In genomic region chr1:19210772-19211549, GRCh38 we compare ENCODE assay signal across 8 cellular contexts. TPM values are rescaled to one million over a fixed set of nuclear protein-coding genes. Genes with fewer than 3 reads are reported as not detected.
DNase-seq lines count a peak whose midpoint lies in the region; ATAC-seq, FAIRE-seq and TF ChIP-seq lines count a peak whose summit lies in the region.

No MANE protein-coding gene starts in this region.

- WGBS in GM12878 (ENCODE audit: insufficient coverage, insufficient replicate concordance, low lambda C conversion rate, missing lambda C conversion rate) = 6% methylated on average over 12 of the region's 12 CpGs
- WGBS in lower leg skin, 2 donors = 17 to 18% methylated on average over 12 of the region's 12 CpGs

- no peaks in the 10 kb centered on the region for H3K9me2 ChIP-seq in Loucy (replicated peaks; ENCODE audit: low read depth, low read length)

- H3K4me3 ChIP-seq in Loucy (ENCODE audit: low read length, poor library complexity, severe bottlenecking) = peak overlapping the region; percentile 93
- peak overlapping the region; percentile 86 for H3K4me3 ChIP-seq in GM12878
- H3K4me3 ChIP-seq in lower leg skin (ENCODE audit: low read depth, poor library complexity, severe bottlenecking) = peak overlapping the region; percentile 70
- peak overlapping the region; percentile 90 for H3K4me3 ChIP-seq in upper lobe of right lung

- CTCF ChIA-PET in GM12878 (lab: Yijun Ruan, JAX) = interaction anchor here (0.6 to 1.4 kb wide), 5 partner anchors 30 to 298 kb away, joined by 3 to 4 read pairs (median 3); partner anchors contain the start of gene IFFO2

- TF ChIP-seq POLR2A in GM12878 (IDR thresholded peaks at IDR 0.05; ENCODE audit: low read depth, low read length) = no peak
- TF ChIP-seq POLR2A in lower leg skin (IDR thresholded peaks at IDR 0.05) = no peak

- SMC1A ChIA-PET in GM12878 (lab: Charles Lee; ENCODE audit: uncharacterized antibody, unreplicated experiment) = interaction anchor here (0.9 to 2.0 kb wide), 7 partner anchors 8 to 94 kb away, joined by 3 to 7 read pairs (median 4); no protein-coding TSS in a partner anchor

- RAD21 ChIA-PET in GM12878 (lab: Charles Lee; ENCODE audit: unreplicated experiment) = interaction anchor here (1.0 to 1.8 kb wide), 2 partner anchors 30 to 42 kb away, joined by 3 to 4 read pairs; no protein-coding TSS in a partner anchor

- peaks cover 71% of the 10 kb centered on the region for H3K4me1 ChIP-seq in Loucy (ENCODE audit: insufficient read depth, low read length, poor library complexity, severe bottlenecking)
- H3K4me1 ChIP-seq in GM12878 (ENCODE audit: control insufficient read depth, insufficient read depth, low read length) = peaks cover 7% of the 10 kb centered on the region
- peaks cover 38% of the 10 kb centered on the region for H3K4me1 ChIP-seq in upper lobe of right lung

- peak overlapping the region; percentile 86 for H3K4me2 ChIP-seq in Loucy (ENCODE audit: low read depth, low read length, poor library complexity, severe bottlenecking)
- H3K4me2 ChIP-seq in GM12878 (ENCODE audit: control insufficient read depth, insufficient read depth) = peak overlapping the region; percentile 97

- TF ChIP-seq EP300 in GM12878 (IDR thresholded peaks at IDR 0.05; ENCODE audit: borderline replicate concordance in 1 of 2, control insufficient read depth in 1 of 2, low read depth in 2 of 2, low read length in 2 of 2) = no peak

- ATAC-seq in GM12878 = no peak
- ATAC-seq in upper lobe of right lung = no peak

- intact Hi-C loops in GM12878 (cut with micrococcal nuclease; ENCODE audit: unreplicated experiment) (loop anchor here (1.0 kb wide), 1 partner anchor 40 kb away; the partner anchor contains the start of genes EMC1 and MRTO4), lower leg skin (cut with DNase I; ENCODE audit: low total_unique reads) (no loop called here), upper lobe of right lung (cut with DNase I) (no loop called here)

- H3K9ac ChIP-seq in Loucy (ENCODE audit: low read depth, low read length, poor library complexity, severe bottlenecking) (peak overlapping the region; percentile 96), GM12878 (ENCODE audit: control insufficient read depth, insufficient read depth, low read length) (peak overlapping the region; percentile 91)

- H4K20me1 ChIP-seq in Loucy (ENCODE audit: insufficient read depth, low read length, poor library complexity, severe bottlenecking) (peaks cover 50% of the 10 kb centered on the region), GM12878 (ENCODE audit: control insufficient read depth, insufficient read depth) (no peaks in the 10 kb centered on the region; the same call in 1 of the 2 replicates)

- no peaks in the 10 kb centered on the region for H3K9me3 ChIP-seq in Loucy (ENCODE audit: insufficient read depth, low read depth, low read length)
- H3K9me3 ChIP-seq in GM12878 (replicated peaks; ENCODE audit: control insufficient read depth, insufficient read depth, low read length) = no peaks in the 10 kb centered on the region
- no peaks in the 10 kb centered on the region for H3K9me3 ChIP-seq in upper lobe of right lung

- POLR2A ChIA-PET in GM12878 (lab: Charles Lee) = interaction anchor here (1.0 to 1.6 kb wide), 3 partner anchors 9 to 41 kb away, joined by 3 to 7 read pairs (median 7); no protein-coding TSS in a partner anchor

- TF ChIP-seq CTCF in Loucy (conservative IDR thresholded peaks at IDR 0.05; ENCODE audit: low read length) (no peak), GM12878 (IDR thresholded peaks at IDR 0.05 in 2 of 3, conservative IDR thresholded peaks at IDR 0.05 in 1 of 3; ENCODE audit: control insufficient read depth in 2 of 3, extremely low read depth in 1 of 3, insufficient read depth in 1 of 3, low read depth in 3 of 3, low read length in 3 of 3) (no peak), lower leg skin (IDR thresholded peaks at IDR 0.05) (no peak), upper lobe of right lung (IDR thresholded peaks at IDR 0.05) (no peak)

- DNase-seq in ELR (ENCODE audit: low read depth) = peak; percentile 28
- DNase-seq in GM12878 (ENCODE audit: low read depth, low spot score) = no peak
- peak in 1 of 2 donors; percentile 29 for DNase-seq in lower leg skin (ENCODE audit: low spot score in 2 of 2)
- DNase-seq in upper lobe of right lung = no peak
- no peak for DNase-seq in ureter (ENCODE audit: low spot score)
- DNase-seq in GOT3 (lab: John Stamatoyannopoulos, UW) = no peak
- no peak for DNase-seq in stimulated activated CD8-positive, alpha-beta memory T cell treated with anti-CD3 and anti-CD28 coated beads, Interleukin-4, amount 100 ng/mL, for 48 hours

- no peak for TF ChIP-seq RAD21 in GM12878 (IDR thresholded peaks at IDR 0.05; ENCODE audit: insufficient read depth, low read depth, low read length)

- TSS peak; percentile 82 for BruUV-seq in GM12878 (replicated peaks; lab: Mats Ljungman, UMichigan)

- no peaks in the 10 kb centered on the region; the same call in 1 of the 2 replicates for H3K36me3 ChIP-seq in Loucy (ENCODE audit: insufficient read depth, low read length)
- H3K36me3 ChIP-seq in GM12878 (ENCODE audit: control insufficient read depth in 2 of 2, insufficient read depth in 2 of 2, low read length in 1 of 2) = no peaks in the 10 kb centered on the region
- H3K36me3 ChIP-seq in upper lobe of right lung = peaks cover 20% of the 10 kb centered on the region

- H3K27me3 ChIP-seq in Loucy (ENCODE audit: insufficient read depth, low read length, poor library complexity, severe bottlenecking) (no peaks in the 10 kb centered on the region), GM12878 (replicated peaks in 1 of 2; ENCODE audit: control insufficient read depth in 2 of 2, insufficient read depth in 2 of 2, low read length in 1 of 2) (no peaks in the 10 kb centered on the region), upper lobe of right lung (no peaks in the 10 kb centered on the region)

- H3K79me2 ChIP-seq in Loucy (ENCODE audit: insufficient read depth, low read length) (peaks cover 94% of the 10 kb centered on the region), GM12878 (ENCODE audit: control insufficient read depth, insufficient read depth, low read length) (peaks cover 77% of the 10 kb centered on the region)

- in situ Hi-C loops in GM12878 (cut with MboI) = no loop called here

- H3K27ac ChIP-seq in GM12878 (ENCODE audit: control insufficient read depth, insufficient read depth) (peak overlapping the region; percentile 95), upper lobe of right lung (peak overlapping the region; percentile 93)

- H3F3A ChIP-seq in Loucy (ENCODE audit: low read depth) = no peaks in the 10 kb centered on the region

- FAIRE-seq in GM12878 (lab: Jason Lieb, UNC) = no peak

- peak overlapping the region; percentile 73 for H2AFZ ChIP-seq in Loucy (ENCODE audit: low read length)
- peak overlapping the region; percentile 94 for H2AFZ ChIP-seq in GM12878 (ENCODE audit: control insufficient read depth, low read depth, low read length)

RNA-seq across cellular contexts. Expression of gene UBR4, which starts 0.9 kb away (rescaled TPM):
- total RNA-seq in GM12878 (2013; cell fraction: nucleolus; rRNA removed) = 501 and 589 TPM in 2 replicates
- total RNA-seq in GM12878 (2014; rRNA removed) (78.7 and 83.0 TPM in 2 replicates), GM12878 (2014; rRNA removed; fragmentation: Illumina TruSeq; extraction: Trizol) (42.8 and 46.8 TPM in 2 replicates), GM12878 (2021) (106 and 107 TPM in 2 replicates), lower leg skin (100 to 1,000 TPM; 255 to 380 (median 329) TPM), upper lobe of right lung (110 TPM), ureter (174 TPM)
- 71.2 TPM for polyA plus RNA-seq in GM12878 (2011; ENCODE audit: low read depth)
- polyA plus RNA-seq in GM12878 (2011; rRNA removed) (22.8 and 52.1 TPM in 2 replicates), GM12878 (2014; fragmentation: Illumina TruSeq; extraction: Trizol) (91.1 and 118 TPM in 2 replicates), GM12878 (2014; fragmentation: Nextera tagmentation; extraction: Ambion mirVana) (10 to 100 TPM; 50.6 to 60.2 TPM), GM12878 (2014; rRNA removed) (116 and 124 TPM in 2 replicates), GM12878 (2016; fragmentation: Nextera tagmentation; extraction: Ambion mirVana) (10 to 100 TPM; 34.2 to 41.4 TPM)
- polyA plus RNA-seq in GM12878 (2011; cell fraction: cytosol; rRNA removed) = 75.8 and 119 TPM in 2 replicates
- polyA plus RNA-seq in GM12878 (2011; cell fraction: nucleus; rRNA removed) = 476 and 506 TPM in 2 replicates
- 86.4 and 111 TPM in 2 replicates for polyA plus RNA-seq in GM12878 (2012)
- polyA minus RNA-seq in GM12878 (2011; rRNA and poly(A)+ RNA removed) = 130 and 134 TPM in 2 replicates
- polyA minus RNA-seq in GM12878 (2011; cell fraction: cytosol; rRNA and poly(A)+ RNA removed) = 51.9 and 67.2 TPM in 2 replicates
- 237 and 297 TPM in 2 replicates for polyA minus RNA-seq in GM12878 (2011; cell fraction: nucleus; rRNA and poly(A)+ RNA removed)

RNA-seq across cellular contexts. Expression of gene EMC1, which starts 40.4 kb away (rescaled TPM):
- 112 and 120 TPM in 2 replicates for total RNA-seq in GM12878 (2013; cell fraction: nucleolus; rRNA removed)
- total RNA-seq in GM12878 (2014; rRNA removed) (37.4 and 43.6 TPM in 2 replicates), GM12878 (2014; rRNA removed; fragmentation: Illumina TruSeq; extraction: Trizol) (12.3 and 12.8 TPM in 2 replicates), GM12878 (2021) (37.0 and 40.7 TPM in 2 replicates), lower leg skin (10 to 100 TPM; 26.7 to 31.8 (median 30.2) TPM), upper lobe of right lung (38.7 TPM), ureter (54.6 TPM)
- polyA plus RNA-seq in GM12878 (2011; ENCODE audit: low read depth) = 14.5 TPM
- polyA plus RNA-seq in GM12878 (2011; rRNA removed) (7.9 and 13.2 TPM in 2 replicates), GM12878 (2014; fragmentation: Illumina TruSeq; extraction: Trizol) (21.7 and 25.2 TPM in 2 replicates), GM12878 (2014; fragmentation: Nextera tagmentation; extraction: Ambion mirVana) (10 to 100 TPM; 12.2 to 12.8 TPM), GM12878 (2014; rRNA removed) (15.9 and 18.3 TPM in 2 replicates), GM12878 (2016; fragmentation: Nextera tagmentation; extraction: Ambion mirVana) (10 to 100 TPM; 33.5 to 35.4 TPM)
- 18.4 and 24.1 TPM in 2 replicates for polyA plus RNA-seq in GM12878 (2011; cell fraction: cytosol; rRNA removed)
- polyA plus RNA-seq in GM12878 (2011; cell fraction: nucleus; rRNA removed) = 78.0 and 78.6 TPM in 2 replicates
- polyA plus RNA-seq in GM12878 (2012) = 20.2 and 20.5 TPM in 2 replicates
- polyA minus RNA-seq in GM12878 (2011; rRNA and poly(A)+ RNA removed) = 25.9 and 28.2 TPM in 2 replicates
- polyA minus RNA-seq in GM12878 (2011; cell fraction: cytosol; rRNA and poly(A)+ RNA removed) = 10.7 and 13.3 TPM in 2 replicates
- 23.0 and 39.4 TPM in 2 replicates for polyA minus RNA-seq in GM12878 (2011; cell fraction: nucleus; rRNA and poly(A)+ RNA removed)

RNA-seq across cellular contexts. Expression of gene MRTO4, which starts 40.6 kb away (rescaled TPM):
- total RNA-seq in GM12878 (2013; cell fraction: nucleolus; rRNA removed) = 19.4 and 25.8 TPM in 2 replicates
- total RNA-seq in GM12878 (2014; rRNA removed) = 64.1 and 64.7 TPM in 2 replicates
- total RNA-seq in GM12878 (2014; rRNA removed; fragmentation: Illumina TruSeq; extraction: Trizol) = 64.5 and 74.6 TPM in 2 replicates
- total RNA-seq in GM12878 (2021) = 72.1 and 74.7 TPM in 2 replicates
- 19.9 TPM for polyA plus RNA-seq in GM12878 (2011; ENCODE audit: low read depth)
- 50.6 and 56.8 TPM in 2 replicates for polyA plus RNA-seq in GM12878 (2011; rRNA removed)
- 61.1 and 76.2 TPM in 2 replicates for polyA plus RNA-seq in GM12878 (2011; cell fraction: cytosol; rRNA removed)
- polyA plus RNA-seq in GM12878 (2011; cell fraction: nucleus; rRNA removed) = 23.5 and 31.4 TPM in 2 replicates
- polyA plus RNA-seq in GM12878 (2012) = 25.8 and 30.6 TPM in 2 replicates
- polyA plus RNA-seq in GM12878 (2014; fragmentation: Illumina TruSeq; extraction: Trizol) = 73.3 and 82.6 TPM in 2 replicates
- 10 to 100 TPM; 43.5 to 64.8 TPM for polyA plus RNA-seq in GM12878 (2014; fragmentation: Nextera tagmentation; extraction: Ambion mirVana)
- 67.3 and 70.8 TPM in 2 replicates for polyA plus RNA-seq in GM12878 (2014; rRNA removed)
- polyA plus RNA-seq in GM12878 (2016; fragmentation: Nextera tagmentation; extraction: Ambion mirVana) = 10 to 100 TPM; 92.0 to 99.5 TPM
- 29.5 and 38.2 TPM in 2 replicates for polyA minus RNA-seq in GM12878 (2011; rRNA and poly(A)+ RNA removed)
- 10.6 and 12.8 TPM in 2 replicates for polyA minus RNA-seq in GM12878 (2011; cell fraction: cytosol; rRNA and poly(A)+ RNA removed)
- polyA minus RNA-seq in GM12878 (2011; cell fraction: nucleus; rRNA and poly(A)+ RNA removed) = 7.7 and 25.0 TPM in 2 replicates
- total RNA-seq in lower leg skin = 10 to 100 TPM; 12.4 to 26.4 (median 20.9) TPM
- 27.3 TPM for total RNA-seq in upper lobe of right lung
- total RNA-seq in ureter = 43.0 TPM
